ENCODE assay signal across 10 cellular contexts in genomic region chr7:142413280-142414000, GRCh38.
DNase-seq lines count a peak whose midpoint lies in the region; ATAC-seq and TF ChIP-seq lines count a peak whose summit lies in the region.
"Had no signal": no experiment of that assay in that cellular context is flagged by ENCODE, and none has a peak within 500 bp of the region (broad histone marks: within the 10 kb centered on the region; RNA-seq: fewer than 3 reads in every experiment).

No MANE protein-coding gene starts in this region.

- RAD21 ChIA-PET in HCT116 (lab: Charles Lee; ENCODE audit: low non-redundant PET in 1 of 2, low total read pairs in 2 of 2, uncharacterized antibody in 2 of 2, unreplicated experiment in 2 of 2) = no interaction called here

- peak overlapping the region; percentile 2 for H4K8ac ChIP-seq in mesenchymal stem cell (ENCODE audit: low read length)

- H2BK120ac ChIP-seq in mesenchymal stem cell (ENCODE audit: low read depth, low read length) = no peak overlapping the region

- no peak for DNase-seq in HCT116 (ENCODE audit: low read depth, low spot score)
- no peak for DNase-seq in MM.1S
- DNase-seq in mesenchymal stem cell = no peak
- DNase-seq in midbrain (lab: John Stamatoyannopoulos, UW) = no peak
- DNase-seq in cerebellum (ENCODE audit: low spot score) = no peak
- no peak for DNase-seq in stimulated activated CD8-positive, alpha-beta memory T cell treated with anti-CD3 and anti-CD28 coated beads, Interleukin-4, amount 100 ng/mL, for 48 hours
- DNase-seq: NCI-H1048, NCI-H2081 treated with DMSO at 0.1 percent for 48 hours, NCI-H510A treated with DMSO at 0.1 percent for 48 hours had no signal

- H2AK5ac ChIP-seq in mesenchymal stem cell (ENCODE audit: low read length, severe bottlenecking) = no peak overlapping the region

- H4K20me1 ChIP-seq in HCT116 (ENCODE audit: insufficient read depth) = no peaks in the 10 kb centered on the region
- H4K20me1 ChIP-seq in MM.1S (ENCODE audit: insufficient read depth, low read length) = no peaks in the 10 kb centered on the region

- no peak overlapping the region for H3K9ac ChIP-seq in HCT116 (ENCODE audit: low read length)
- H3K9ac ChIP-seq in MM.1S (ENCODE audit: low read length) = no peak overlapping the region
- H3K9ac ChIP-seq in mesenchymal stem cell (ENCODE audit: low read length) = no peak overlapping the region

- H3K4me2 ChIP-seq in HCT116 (ENCODE audit: low read length) (no peak overlapping the region), MM.1S (ENCODE audit: low read depth, low read length) (no peak overlapping the region), mesenchymal stem cell (ENCODE audit: low read length, poor library complexity, severe bottlenecking) (no peak overlapping the region)

- CTCF ChIA-PET in HCT116 (lab: Charles Lee) = interaction anchor here (0.6 to 1.7 kb wide), 10 partner anchors 10 to 106 kb away, joined by 3 to 6 read pairs (median 4); no protein-coding TSS in a partner anchor

- TF ChIP-seq CTCF in HCT116 (IDR thresholded peaks at IDR 0.05 in 2 of 3, conservative IDR thresholded peaks at IDR 0.05 in 1 of 3; ENCODE audit: borderline replicate concordance in 1 of 3, insufficient read depth in 1 of 3, low read depth in 2 of 3, low read length in 2 of 3) (no peak), MM.1S (IDR thresholded peaks at IDR 0.05; ENCODE audit: low read length) (no peak)

- peak; percentile 17 for ATAC-seq in GM19023 (IDR thresholded peaks at IDR 0.05; ENCODE audit: unreplicated experiment)
- ATAC-seq in HCT116 = no peak

- 85% methylated on average over 3 of the region's 4 CpGs for WGBS in mesenchymal stem cell

- H3K27me3 ChIP-seq in HCT116 (ENCODE audit: insufficient read depth, low read length) (no peaks in the 10 kb centered on the region), MM.1S (replicated peaks; ENCODE audit: insufficient read depth, low read length) (no peaks in the 10 kb centered on the region), mesenchymal stem cell (ENCODE audit: control insufficient read depth in 1 of 2, insufficient read depth in 1 of 2, low read length in 2 of 2) (no peaks in the 10 kb centered on the region)

- H2AFZ ChIP-seq in HCT116 (ENCODE audit: low read depth, low read length, poor library complexity, severe bottlenecking) (peak overlapping the region; percentile 94), MM.1S (ENCODE audit: low read length) (peak overlapping the region; percentile 82), mesenchymal stem cell (ENCODE audit: low read depth, low read length) (peak overlapping the region; percentile 19)

- no peak overlapping the region for H3K23ac ChIP-seq in mesenchymal stem cell (ENCODE audit: low read length in 2 of 2)

- H2BK5ac ChIP-seq in mesenchymal stem cell (ENCODE audit: low read depth, low read length, poor library complexity, severe bottlenecking) = no peak overlapping the region

- intact Hi-C loops in HCT116 (cut with micrococcal nuclease) = no loop called here

- H3K4ac ChIP-seq in mesenchymal stem cell (ENCODE audit: low read depth in 1 of 2, low read length in 2 of 2) = no peak overlapping the region

- H3K79me1 ChIP-seq in mesenchymal stem cell (replicated peaks; ENCODE audit: low read length, poor library complexity, severe bottlenecking) = no peaks in the 10 kb centered on the region

- H4K91ac ChIP-seq in mesenchymal stem cell (ENCODE audit: low read length) = no peak overlapping the region

- no peaks in the 10 kb centered on the region for H3F3A ChIP-seq in MM.1S (ENCODE audit: insufficient read depth, low read length)

- H3K79me2 ChIP-seq in HCT116 (ENCODE audit: insufficient read depth, low read length) = no peaks in the 10 kb centered on the region
- H3K79me2 ChIP-seq in MM.1S (ENCODE audit: low read length) = no peaks in the 10 kb centered on the region

- no peak for TF ChIP-seq POLR2A in HCT116 (IDR thresholded peaks at IDR 0.05; ENCODE audit: borderline replicate concordance, extremely low read depth, insufficient read depth, insufficient read length)

- POLR2A ChIA-PET in HCT116 (lab: Charles Lee) = no interaction called here

- H3K4me1 ChIP-seq in HCT116 (ENCODE audit: control insufficient read depth in 1 of 2, insufficient read depth in 2 of 2, low read length in 2 of 2) = peaks cover 0 to 12% of the 10 kb centered on the region in 2 experiments; a peak in 2 of 4 replicates
- H3K4me1 ChIP-seq in MM.1S (ENCODE audit: low read length) = peaks cover 17% of the 10 kb centered on the region
- H3K4me1 ChIP-seq in mesenchymal stem cell (ENCODE audit: control insufficient read depth, insufficient read depth, low read depth, low read length) = peaks cover 8% of the 10 kb centered on the region

- H3K36me3 ChIP-seq in HCT116 (ENCODE audit: control insufficient read depth in 1 of 2, insufficient read depth in 2 of 2, low read length in 2 of 2) (no peaks in the 10 kb centered on the region), MM.1S (replicated peaks; ENCODE audit: insufficient read depth, low read length) (no peaks in the 10 kb centered on the region), mesenchymal stem cell (ENCODE audit: control insufficient read depth in 1 of 2, insufficient read depth in 2 of 2, low read depth in 1 of 2, low read length in 2 of 2) (no peaks in the 10 kb centered on the region)

- no peaks in the 10 kb centered on the region for H3K9me3 ChIP-seq in HCT116 (ENCODE audit: control insufficient read depth in 1 of 2, insufficient read depth in 1 of 2, low read depth in 1 of 2, low read length in 2 of 2)
- no peaks in the 10 kb centered on the region for H3K9me3 ChIP-seq in MM.1S (replicated peaks; ENCODE audit: insufficient read depth, low read length)
- no peaks in the 10 kb centered on the region for H3K9me3 ChIP-seq in mesenchymal stem cell (ENCODE audit: control insufficient read depth, low read length)

- H3K27ac ChIP-seq in HCT116 (ENCODE audit: low read depth, low read length) (no peak overlapping the region), MM.1S (ENCODE audit: low read length) (no peak overlapping the region), mesenchymal stem cell (ENCODE audit: low read length, poor library complexity, severe bottlenecking) (no peak overlapping the region)

- no peak overlapping the region for H2BK12ac ChIP-seq in mesenchymal stem cell (ENCODE audit: low read length in 2 of 2)

- H2BK15ac ChIP-seq in mesenchymal stem cell (ENCODE audit: low read depth, poor library complexity, severe bottlenecking) = no peak overlapping the region

- no peak overlapping the region for H3K14ac ChIP-seq in mesenchymal stem cell (ENCODE audit: low read length in 2 of 2)

- H3K4me3 ChIP-seq in HCT116 (replicated peaks in 1 of 2; ENCODE audit: low read depth in 1 of 2, low read length in 2 of 2) = no peak overlapping the region
- H3K4me3 ChIP-seq in MM.1S (ENCODE audit: low read length) = no peak overlapping the region
- no peak overlapping the region for H3K4me3 ChIP-seq in mesenchymal stem cell (ENCODE audit: insufficient read depth in 1 of 2, low read depth in 1 of 2, low read length in 2 of 2)

- H3K9me2 ChIP-seq in HCT116 (ENCODE audit: insufficient read depth) (no peaks in the 10 kb centered on the region), MM.1S (replicated peaks; ENCODE audit: insufficient read depth, low read length) (no peaks in the 10 kb centered on the region)

- TF ChIP-seq RAD21 in HCT116 (IDR thresholded peaks at IDR 0.05; ENCODE audit: low read depth) = no peak

- BruUV-seq in HCT116 (replicated peaks; lab: Mats Ljungman, UMichigan) = no TSS peak

- H3K18ac ChIP-seq in mesenchymal stem cell (ENCODE audit: low read depth in 1 of 2, low read length in 2 of 2) = no peak overlapping the region

TF ChIP-seq in HCT116, 20 proteins besides CTCF, POLR2A, EP300 and RAD21 (continues in another document):
- TF ChIP-seq MAX (IDR thresholded peaks at IDR 0.05) = no peak
- no peak for TF ChIP-seq ZFX (IDR thresholded peaks at IDR 0.05)
- no peak for TF ChIP-seq CEBPB (IDR thresholded peaks at IDR 0.05; ENCODE audit: low read depth)
- no peak for TF ChIP-seq TCF7L2 (IDR thresholded peaks at IDR 0.05; ENCODE audit: borderline replicate concordance, extremely low read depth, insufficient read depth, insufficient read length)
- TF ChIP-seq JUND (IDR thresholded peaks at IDR 0.05) = no peak
- TF ChIP-seq YY1 (IDR thresholded peaks at IDR 0.05; ENCODE audit: extremely low read depth, insufficient replicate concordance, low read depth, low read length) = no peak
- TF ChIP-seq EGR1 (IDR thresholded peaks at IDR 0.05; ENCODE audit: low read depth) = no peak
- TF ChIP-seq EZH2 (IDR thresholded peaks at IDR 0.05) = no peak
- no peak for TF ChIP-seq ELF1 (IDR thresholded peaks at IDR 0.05; ENCODE audit: borderline replicate concordance, low read depth)
- no peak for TF ChIP-seq ZNF274 (IDR thresholded peaks at IDR 0.05; ENCODE audit: low read depth, low read length)
- no peak for TF ChIP-seq CBX3 (IDR thresholded peaks at IDR 0.05; ENCODE audit: low read depth)
- TF ChIP-seq POLR2AphosphoS5 (IDR thresholded peaks at IDR 0.05; ENCODE audit: low read depth, low read length) = no peak
- no peak for TF ChIP-seq ZBTB33 (IDR thresholded peaks at IDR 0.05; ENCODE audit: extremely low read depth, insufficient replicate concordance, low read length)
- no peak for TF ChIP-seq SIN3A (IDR thresholded peaks at IDR 0.05; ENCODE audit: low read depth)
- TF ChIP-seq SP1 (IDR thresholded peaks at IDR 0.05; ENCODE audit: low read depth) = no peak

Comparison
In these comparisons a context has a peak if more than half of its experiments do, and no peak if none do; other contexts are left out.
1. H2AFZ ChIP-seq: peak in every context shown above with its lines; median percentile 94 in HCT116; 82 in MM.1S; 19 in mesenchymal stem cell.